Comparison of ENCODE assay signal across 15 cellular contexts in the genomic region with DNA sequence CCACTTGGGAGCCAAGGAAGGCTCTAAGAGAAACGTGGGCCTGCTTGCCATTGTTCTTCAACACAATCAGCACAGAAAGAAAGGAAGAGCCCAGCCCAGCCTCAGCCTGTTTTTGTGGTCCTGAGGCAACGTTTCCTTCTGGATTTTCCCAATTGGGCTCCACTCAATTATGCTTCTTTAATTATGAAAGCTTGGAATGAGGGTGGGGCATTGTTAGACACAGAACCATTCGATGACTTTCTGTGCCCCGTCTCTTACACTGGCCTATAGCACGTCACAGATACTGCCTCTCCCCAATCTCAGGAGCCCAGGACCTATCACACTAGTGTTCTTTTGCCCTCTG.
DNase-seq lines count a peak whose midpoint lies in the region; ATAC-seq and TF ChIP-seq lines count a peak whose summit lies in the region.
"Had no signal": no experiment of that assay in that cellular context is flagged by ENCODE, and none has a peak within 500 bp of the region (broad histone marks: within the 10 kb centered on the region; RNA-seq: fewer than 3 reads in every experiment).

No MANE protein-coding gene starts in this region.

- H3K4me3 ChIP-seq in lower lobe of right lung (no peak overlapping the region), stomach (no peak overlapping the region)
- H3K4me3 ChIP-seq: HAP-1, MG63, tibial artery had no signal

- DNase-seq in Calu3 (no peak), dermis blood vessel endothelial cell (peak; percentile 28), lower lobe of right lung (no peak), stomach (no peak), GOT3 (lab: John Stamatoyannopoulos, UW) (no peak), medulla oblongata (ENCODE audit: extremely low spot score) (no peak), T-helper 9 cell (no peak), cerebellar nuclear complex (lab: John Stamatoyannopoulos, UW) (no peak)
- DNase-seq: activated T-cell treated with anti-CD3 and anti-CD28 coated beads, Interleukin-2, amount 50 U/mL, for 48 hours; central memory CD4-positive, alpha-beta T cell; MG63; NCI-H2029; NCI-H524 had no signal

- H3K4me1 Mint-ChIP-seq in Calu3 (ENCODE audit: low read depth, unreplicated experiment), result peaks cover 59% of the 10 kb centered on the region

- H3K27me3 ChIP-seq in lower lobe of right lung (ENCODE audit: low read depth) (no peaks in the 10 kb centered on the region), stomach (no peaks in the 10 kb centered on the region)
- H3K27me3 ChIP-seq: MG63, tibial artery had no signal

- 66 to 71% (median 68%) methylated on average over 5 of the region's 5 CpGs for WGBS in stomach, 5 donors

- TF ChIP-seq CTCF in Calu3 (IDR thresholded peaks at IDR 0.05; ENCODE audit: unreplicated experiment) (no peak), lower lobe of right lung (IDR thresholded peaks at IDR 0.05) (no peak), stomach (IDR thresholded peaks at IDR 0.05) (no peak)

- no peak overlapping the region for H3K4me3 Mint-ChIP-seq in Calu3 (ENCODE audit: low read depth, unreplicated experiment)

- CTCF ChIA-PET in Calu3 (lab: Charles Lee), result interaction anchor here (1.3 kb wide), 1 partner anchor 13 kb away, joined by 9 read pairs; no protein-coding TSS in a partner anchor

- peaks cover 3% of the 10 kb centered on the region for H3K9me3 ChIP-seq in lower lobe of right lung
- peaks cover 0 to 7% (median 2%) of the 10 kb centered on the region in 4 donors for H3K9me3 ChIP-seq in stomach

- H3K36me3 Mint-ChIP-seq in Calu3 (ENCODE audit: insufficient read depth, unreplicated experiment), result peaks cover 26% of the 10 kb centered on the region

- H3K27me3 Mint-ChIP-seq in Calu3 (ENCODE audit: unreplicated experiment), result no peaks in the 10 kb centered on the region

- TF ChIP-seq POLR2A in stomach (IDR thresholded peaks at IDR 0.05), result no peak

- ATAC-seq in lower lobe of right lung, result no peak

- no TSS peak for BruUV-seq in Calu3 (replicated peaks; lab: Mats Ljungman, UMichigan)

- intact Hi-C loops in Calu3 (cut with micrococcal nuclease; ENCODE audit: unreplicated experiment), result no loop called here
- intact Hi-C loops in lower lobe of right lung (cut with DNase I), result no loop called here
- intact Hi-C loops in stomach (cut with DNase I; ENCODE audit: low total_unique reads), result no loop called here

- H3K36me3 ChIP-seq in lower lobe of right lung (no peaks in the 10 kb centered on the region), stomach (no peaks in the 10 kb centered on the region)
- H3K36me3 ChIP-seq: HAP-1, MG63, tibial artery had no signal

- H3K27ac ChIP-seq in lower lobe of right lung (peak overlapping the region; percentile 59), stomach (peak overlapping the region in 4 of 5 donors; percentile 30 to 71 (median 62))
- H3K27ac ChIP-seq: tibial artery had no signal

- no peak for TF ChIP-seq EP300 in stomach (IDR thresholded peaks at IDR 0.05)

- H3K9me3 Mint-ChIP-seq in Calu3 (ENCODE audit: low read depth, unreplicated experiment), result no peaks in the 10 kb centered on the region

- H3K4me1 ChIP-seq in lower lobe of right lung, result peaks cover 27% of the 10 kb centered on the region
- H3K4me1 ChIP-seq in stomach, result peaks cover under 1 to 48% (median 16%) of the 10 kb centered on the region in 4 donors
- H3K4me1 ChIP-seq: HAP-1 had no signal

- peak overlapping the region; percentile 69 for H3K27ac Mint-ChIP-seq in Calu3 (ENCODE audit: unreplicated experiment)
